8 cellular contexts compared by ENCODE assay signal in the genomic region with DNA sequence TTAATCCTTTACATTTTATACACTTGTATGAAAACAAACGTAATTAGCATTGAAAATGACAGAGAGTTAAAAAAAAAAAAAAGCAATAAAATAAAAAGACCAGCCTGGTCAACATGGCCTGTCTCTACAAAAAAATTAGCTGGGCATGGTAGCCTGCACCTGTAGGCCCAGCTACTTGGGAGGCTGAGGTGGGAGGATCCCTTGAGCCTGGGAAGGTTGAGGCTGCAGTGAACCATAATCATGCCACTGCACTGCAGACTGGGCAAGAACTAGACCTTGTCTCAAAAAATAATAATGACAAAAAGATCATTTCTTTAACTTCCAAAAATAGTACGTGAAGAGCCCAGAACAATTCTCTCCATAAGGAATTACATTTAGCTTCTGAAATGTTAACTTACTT. TPM values are rescaled to one million over a fixed set of nuclear protein-coding genes. Genes with fewer than 3 reads are reported as not detected.
DNase-seq lines count a peak whose midpoint lies in the region; ATAC-seq and TF ChIP-seq lines count a peak whose summit lies in the region.

No MANE protein-coding gene starts in this region.

- H3K79me2 ChIP-seq in mammary epithelial cell (ENCODE audit: insufficient read depth, low read length): peaks cover 70% of the 10 kb centered on the region

- H3K27me3 ChIP-seq in CD8-positive, alpha-beta memory T cell (ENCODE audit: insufficient read depth, low read length, poor library complexity, severe bottlenecking): no peaks in the 10 kb centered on the region
- H3K27me3 ChIP-seq in mammary epithelial cell (ENCODE audit: insufficient read depth, low read length): no peaks in the 10 kb centered on the region

- H3K27ac Mint-ChIP-seq in CD8-positive, alpha-beta memory T cell: peak overlapping the region in 6 of 8 donors; percentile 5 to 58 (median 48)
- H3K27ac Mint-ChIP-seq in nephron: no peak overlapping the region

- peaks cover 13% of the 10 kb centered on the region for H3K36me3 ChIP-seq in CD8-positive, alpha-beta memory T cell (ENCODE audit: insufficient read depth, low read length)
- H3K36me3 ChIP-seq in mammary epithelial cell (ENCODE audit: insufficient read depth, low read length): peaks cover 16% of the 10 kb centered on the region

- peak overlapping the region; percentile 94 for H3K4me2 ChIP-seq in mammary epithelial cell (ENCODE audit: insufficient read depth, low read depth, low read length)

- TF ChIP-seq CTCF in LNCaP clone FGC (IDR thresholded peaks at IDR 0.05; ENCODE audit: control insufficient read depth, extremely low read depth, insufficient read depth) (no peak), mammary epithelial cell (conservative IDR thresholded peaks at IDR 0.05 in 1 of 2, IDR thresholded peaks at IDR 0.05 in 1 of 2; ENCODE audit: extremely low read depth in 1 of 2, insufficient read depth in 1 of 2, low read depth in 1 of 2, low read length in 2 of 2) (no peak), nephron (IDR thresholded peaks at IDR 0.05; ENCODE audit: unreplicated experiment in 3 of 3) (no peak)

- no TSS peak for BruUV-seq in mammary epithelial cell (replicated peaks; lab: Mats Ljungman, UMichigan)

- H3K4me3 Mint-ChIP-seq in CD8-positive, alpha-beta memory T cell: peak overlapping the region; percentile 44 to 97 (median 96)
- peak overlapping the region; percentile 98 to 99 (median 99) for H3K4me3 Mint-ChIP-seq in nephron

- no peaks in the 10 kb centered on the region for H4K20me1 ChIP-seq in mammary epithelial cell (ENCODE audit: insufficient read depth, low read length)

- H3K27me3 Mint-ChIP-seq in CD8-positive, alpha-beta memory T cell: no peaks in the 10 kb centered on the region
- H3K27me3 Mint-ChIP-seq in nephron (ENCODE audit: low read depth): no peaks in the 10 kb centered on the region

- in situ Hi-C loops in mammary epithelial cell (cut with MboI; ENCODE audit: low sequenced_read_pairs in 2 of 2): loop anchor here (5.0 to 10.0 kb wide), 3 partner anchors 122 to 582 kb away; partner anchors contain the start of gene TIPARP (in 1 of the 2)

- H3K36me3 Mint-ChIP-seq in CD8-positive, alpha-beta memory T cell: peaks cover 0 to 61% (median 22%) of the 10 kb centered on the region in 3 donors
- H3K36me3 Mint-ChIP-seq in nephron (ENCODE audit: low read depth): peaks cover 34% of the 10 kb centered on the region

- dilution Hi-C loops in mammary epithelial cell (cut with HindIII; ENCODE audit: low sequenced_read_pairs): no loop called here

- CTCF ChIA-PET in CD8-positive, alpha-beta memory T cell (lab: Charles Lee): interaction anchor here (1.2 to 3.1 kb wide), 4 partner anchors 28 to 584 kb away, joined by 3 to 27 read pairs (median 5); partner anchors contain the start of gene TIPARP
- CTCF ChIA-PET in mammary epithelial cell (lab: Charles Lee; ENCODE audit: low non-redundant PET): no interaction called here

- peaks cover 0 to 4% (median 0%) of the 10 kb centered on the region in 5 donors for H3K9me3 Mint-ChIP-seq in CD8-positive, alpha-beta memory T cell
- H3K9me3 Mint-ChIP-seq in nephron: no peaks in the 10 kb centered on the region

- no peak for DNase-seq in CD8-positive, alpha-beta memory T cell
- DNase-seq in LNCaP clone FGC (ENCODE audit: low read depth) (no peak), mammary epithelial cell (no peak), HK-2 (ENCODE audit: unreplicated experiment) (no peak), DMS53 treated with DMSO at 0.1 percent for 48 hours (lab: John Stamatoyannopoulos, UW; ENCODE audit: unreplicated experiment) (no peak), GM19238 (ENCODE audit: insufficient read length, low spot score) (no peak)

- no peak overlapping the region for H2AFZ ChIP-seq in mammary epithelial cell (ENCODE audit: low read depth, low read length)

- intact Hi-C loops in mammary epithelial cell (cut with micrococcal nuclease): loop anchor here (5.0 kb wide), 1 partner anchor 259 kb away; no protein-coding TSS in a partner anchor

- H3K4me1 ChIP-seq in CD8-positive, alpha-beta memory T cell (ENCODE audit: insufficient read depth, low read length): peaks cover 29% of the 10 kb centered on the region
- peaks cover 54% of the 10 kb centered on the region for H3K4me1 ChIP-seq in mammary epithelial cell (ENCODE audit: insufficient read depth, low read length)

- H3K4me1 Mint-ChIP-seq in CD8-positive, alpha-beta memory T cell: peaks cover 52 to 65% (median 64%) of the 10 kb centered on the region in 3 donors
- peaks cover 55% of the 10 kb centered on the region for H3K4me1 Mint-ChIP-seq in nephron

- H3K9ac ChIP-seq in mammary epithelial cell (ENCODE audit: insufficient read depth, low read length): peak overlapping the region; percentile 94

- no peaks in the 10 kb centered on the region for H3K9me3 ChIP-seq in CD8-positive, alpha-beta memory T cell (ENCODE audit: low read length)
- no peaks in the 10 kb centered on the region for H3K9me3 ChIP-seq in mammary epithelial cell (replicated peaks; ENCODE audit: insufficient read depth, low read length)

- H3K4me3 ChIP-seq in CD8-positive, alpha-beta memory T cell (ENCODE audit: low read length): no peak overlapping the region
- peak overlapping the region; percentile 90; the same call in 1 of the 2 replicates for H3K4me3 ChIP-seq in LNCaP clone FGC (ENCODE audit: low read depth, low read length)
- peak overlapping the region; percentile 97 to 99 (median 97) for H3K4me3 ChIP-seq in mammary epithelial cell (replicated peaks in 1 of 3; ENCODE audit: insufficient read depth in 1 of 3, low read depth in 2 of 3, low read length in 3 of 3)

- POLR2A ChIA-PET in CD8-positive, alpha-beta memory T cell (lab: Charles Lee): no interaction called here

- no peak for ATAC-seq in GM21526 (IDR thresholded peaks at IDR 0.05; ENCODE audit: low FRiP score, unreplicated experiment)

- WGBS in mammary epithelial cell (ENCODE audit: low coverage, missing lambda C conversion rate): 32% methylated on average over 2 of the region's 2 CpGs

- no peak overlapping the region for H3K27ac ChIP-seq in CD8-positive, alpha-beta memory T cell (ENCODE audit: low read depth, low read length)
- H3K27ac ChIP-seq in mammary epithelial cell (ENCODE audit: insufficient read depth, low read depth, low read length): peak overlapping the region; percentile 89

RNA-seq across cellular contexts. Expression of gene SSR3, which starts 1.9 kb away (rescaled TPM):
- total RNA-seq in CD8-positive, alpha-beta memory T cell: 100 to 1,000 TPM; 171 to 175 TPM
- polyA plus RNA-seq in CD8-positive, alpha-beta memory T cell: 144 TPM
- 100 to 1,000 TPM; 375 to 388 TPM for total RNA-seq in mammary epithelial cell
- 339 TPM for polyA plus RNA-seq in mammary epithelial cell
- 575 TPM for polyA minus RNA-seq in mammary epithelial cell

Comparison
In these comparisons a context has a peak if more than half of its experiments do, and no peak if none do; other contexts are left out.
1. H3K27ac Mint-ChIP-seq: peak in CD8-positive, alpha-beta memory T cell (6 of 8); none in nephron (0 of 3).